10 cellular contexts compared by ENCODE assay signal in genomic region chr11:15309296-15309695, GRCh38.
"Had no signal": no experiment of that assay in that cellular context is flagged by ENCODE, and none has a peak within 500 bp of the region (broad histone marks: within the 10 kb centered on the region; RNA-seq: fewer than 3 reads in every experiment).

No MANE protein-coding gene starts in this region.

- H3K27me3 ChIP-seq: foreskin keratinocyte had no signal

- H3K27ac ChIP-seq: foreskin keratinocyte had no signal

- H3K4me1 ChIP-seq: foreskin keratinocyte had no signal

- DNase-seq: activated CD4-positive, alpha-beta T cell treated with anti-CD3 and anti-CD28 coated beads, Interleukin-2, amount 50 U/mL, for 48 hours; activated CD4-positive, CD25-positive, alpha-beta regulatory T cell treated with anti-CD3 and anti-CD28 coated beads, Interleukin-2, amount 50 U/mL, for 72 hours; activated naive CD4-positive, alpha-beta T cell treated with Interleukin-2 at 50 U/mL for 16 hours; caudate nucleus; foreskin keratinocyte; kidney glomerular epithelial cell; left ventricle myocardium superior; stimulated activated CD4-positive, alpha-beta T cell treated with anti-CD3 and anti-CD28 coated beads, Interleukin-1b, Interleukin-23, amount 100 ng/mL, for 48 hours; stimulated activated naive CD8-positive, alpha-beta T cell treated with anti-CD3 and anti-CD28 coated beads, Interleukin-15, amount 100 ng/mL, for 72 hours; T-helper 2 cell had no signal
